In genomic region chr17:60163108-60163784, GRCh38 we compare ENCODE assay signal across 12 cellular contexts. TPM values are rescaled to one million over a fixed set of nuclear protein-coding genes. Genes with fewer than 3 reads are reported as not detected.
A peak's percentile ranks its signal among the peaks of the same experiment; 100 is the strongest.
DNase-seq lines count a peak whose midpoint lies in the region; ATAC-seq and TF ChIP-seq lines count a peak whose summit lies in the region.
"Had no signal": no experiment of that assay in that cellular context is flagged by ENCODE, and none has a peak within 500 bp of the region (broad histone marks: within the 10 kb centered on the region; RNA-seq: fewer than 3 reads in every experiment).

No MANE protein-coding gene starts in this region.

- in situ Hi-C loops in brain microvascular endothelial cell (cut with HindIII; ENCODE audit: low pct_ligation_motif_present, low sequenced_read_pairs) = no loop called here

- no peak overlapping the region for H3K4me2 ChIP-seq in Karpas-422 (ENCODE audit: low read depth, low read length, poor library complexity, severe bottlenecking)

- peaks cover 7% of the 10 kb centered on the region for H3K4me1 ChIP-seq in Karpas-422 (ENCODE audit: low read length)

- peak overlapping the region; percentile 94 for H3K27ac Mint-ChIP-seq in nephron progenitor cell

- no peaks in the 10 kb centered on the region for H3K9me3 Mint-ChIP-seq in nephron progenitor cell

- peak; percentile 45 for TF ChIP-seq CTCF in brain microvascular endothelial cell (IDR thresholded peaks at IDR 0.05; ENCODE audit: low read depth, low read length, missing control alignments)
- no peak for TF ChIP-seq CTCF in nephron progenitor cell (IDR thresholded peaks at IDR 0.05)

- H4K20me1 ChIP-seq in Karpas-422 (ENCODE audit: insufficient read depth, low read depth, low read length) = no peaks in the 10 kb centered on the region

- H3K79me2 ChIP-seq in Karpas-422 (ENCODE audit: low read length) = no peaks in the 10 kb centered on the region

- H3K27ac ChIP-seq in Karpas-422 (ENCODE audit: low read length) (no peak overlapping the region), brain microvascular endothelial cell (no peak overlapping the region)

- no peaks in the 10 kb centered on the region for H3K36me3 Mint-ChIP-seq in nephron progenitor cell (ENCODE audit: low read depth)

- no peak overlapping the region for H2AFZ ChIP-seq in Karpas-422 (ENCODE audit: low read length)

- ATAC-seq in GM18873 (IDR thresholded peaks at IDR 0.05; ENCODE audit: low FRiP score, unreplicated experiment) = no peak
- no peak for ATAC-seq in HG03025 (IDR thresholded peaks at IDR 0.05; ENCODE audit: low FRiP score, unreplicated experiment)
- ATAC-seq: T-helper 17 cell had no signal

- peaks cover 70% of the 10 kb centered on the region for H3K4me1 Mint-ChIP-seq in nephron progenitor cell

- H3K36me3 ChIP-seq in Karpas-422 (ENCODE audit: insufficient read depth, low read length) (no peaks in the 10 kb centered on the region), brain microvascular endothelial cell (replicated peaks) (no peaks in the 10 kb centered on the region)

- H3K4me3 ChIP-seq in Karpas-422 (ENCODE audit: low read length) (no peak overlapping the region), brain microvascular endothelial cell (ENCODE audit: low read depth, low read length) (no peak overlapping the region)

- H3K9ac ChIP-seq in Karpas-422 (ENCODE audit: low read length) = no peak overlapping the region

- peak; percentile 80 for DNase-seq in ELF-1 (ENCODE audit: low read depth, low spot score)
- peak; percentile 68 for DNase-seq in Karpas-422
- no peak for DNase-seq in brain microvascular endothelial cell
- DNase-seq in nephron progenitor cell = no peak
- no peak for DNase-seq in AML-193 (lab: John Stamatoyannopoulos, UW)
- DNase-seq in activated CD8-positive, alpha-beta memory T cell treated with anti-CD3 and anti-CD28 coated beads, Interleukin-2, amount 50 U/mL, for 4 hours = no peak
- DNase-seq: central memory CD4-positive, alpha-beta T cell; DMS79; foreskin fibroblast; T-helper 17 cell had no signal

- no peaks in the 10 kb centered on the region for H3K9me2 ChIP-seq in Karpas-422 (replicated peaks; ENCODE audit: insufficient read depth, low read length)

- H3K27me3 Mint-ChIP-seq in nephron progenitor cell (ENCODE audit: low read depth, poor library complexity) = peaks cover 55% of the 10 kb centered on the region

- no peak overlapping the region for H3K4me3 Mint-ChIP-seq in nephron progenitor cell
- H3K4me3 Mint-ChIP-seq: T-helper 17 cell had no signal

- no peaks in the 10 kb centered on the region for H3K9me3 ChIP-seq in Karpas-422 (ENCODE audit: low read length)

- H3K27me3 ChIP-seq in Karpas-422 (ENCODE audit: low read length) (no peaks in the 10 kb centered on the region), brain microvascular endothelial cell (replicated peaks) (no peaks in the 10 kb centered on the region)

RNA-seq across cellular contexts. Expression of gene CA4, which starts 13.5 kb away (rescaled TPM):
- not detected in 2 replicates for total RNA-seq in Karpas-422 (2014; rRNA removed; shearing (Covaris generic); ENCODE audit: low replicate concordance)
- total RNA-seq: T-helper 17 cell had no signal

Comparison
In these comparisons a context has a peak if more than half of its experiments do, and no peak if none do; other contexts are left out.
1. DNase-seq: peak in ELF-1 (single experiment) and Karpas-422 (single experiment); none in brain microvascular endothelial cell (single experiment), nephron progenitor cell (single experiment), AML-193 (0 of 2) and activated CD8-positive, alpha-beta memory T cell treated with anti-CD3 and anti-CD28 coated beads, Interleukin-2, amount 50 U/mL, for 4 hours (single experiment).